Comparison of ENCODE assay signal across 4 cellular contexts in the genomic region with DNA sequence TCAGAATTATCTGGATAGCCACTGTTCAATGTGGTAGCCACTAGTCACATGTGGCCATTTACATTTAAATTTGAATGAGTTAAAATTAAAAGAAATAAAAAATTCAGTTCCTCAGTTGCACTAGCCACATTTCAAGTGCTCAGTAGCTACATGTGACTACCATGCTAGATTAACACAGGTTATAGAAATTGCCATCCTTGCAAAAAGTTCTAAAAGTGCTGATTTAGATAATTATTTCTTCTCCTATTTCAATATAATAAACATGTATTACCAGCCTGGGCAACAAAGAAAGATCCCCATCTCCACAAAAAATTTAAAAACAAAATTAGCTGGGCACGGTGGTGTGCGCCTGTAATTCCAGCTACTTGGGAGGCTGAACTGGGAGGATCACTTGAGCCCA.
TF ChIP-seq lines count a peak whose summit lies in the region.

No MANE protein-coding gene starts in this region.

TF ChIP-seq in HepG2, 621 proteins besides CTCF, POLR2A, EP300 and RAD21:
- TF ChIP-seq MAFF (IDR thresholded peaks at IDR 0.05; ENCODE audit: low read depth, low read length) (peak; percentile 71), RFXAP (CRISPR knock-in tag; IDR thresholded peaks at IDR 0.05; ENCODE audit: borderline replicate concordance) (no peak), MAFK (conservative IDR thresholded peaks at IDR 0.05 in 1 of 2, IDR thresholded peaks at IDR 0.05 in 1 of 2; ENCODE audit: low read length in 2 of 2) (peak in 1 of 2 experiments; percentile 80; a peak in 2 of 4 replicates), ZFAT (CRISPR knock-in tag; conservative IDR thresholded peaks at IDR 0.05) (no peak), TIGD3 (CRISPR knock-in tag; IDR thresholded peaks at IDR 0.05; ENCODE audit: borderline replicate concordance) (no peak)

TF ChIP-seq in A549, 52 proteins besides CTCF, POLR2A, EP300 and RAD21:
- TF ChIP-seq MAFK (IDR thresholded peaks at IDR 0.05; ENCODE audit: partially characterized antibody) (peak; percentile 76), MAZ (IDR thresholded peaks at IDR 0.05; ENCODE audit: borderline replicate concordance, low read depth, low read length) (no peak), CBX2 (IDR thresholded peaks at IDR 0.05; ENCODE audit: borderline replicate concordance, low read depth) (no peak), HEYL (CRISPR knock-in tag; IDR thresholded peaks at IDR 0.05) (no peak)

TF ChIP-seq in IMR-90, 13 proteins besides CTCF, POLR2A, EP300 and RAD21:
- TF ChIP-seq RFX5 (IDR thresholded peaks at IDR 0.05; ENCODE audit: low read depth, low read length) = no peak
- TF ChIP-seq SMC3 (IDR thresholded peaks at IDR 0.05; ENCODE audit: low read depth, low read length) = no peak
- TF ChIP-seq CHD1 (IDR thresholded peaks at IDR 0.05; ENCODE audit: low read depth, low read length) = no peak
- TF ChIP-seq MAFK (IDR thresholded peaks at IDR 0.05; ENCODE audit: low read depth, low read length) = peak; percentile 73
- TF ChIP-seq FOS (IDR thresholded peaks at IDR 0.05; ENCODE audit: low read depth, low read length) = no peak

TF ChIP-seq in K562, 482 proteins besides CTCF, POLR2A, EP300 and RAD21:
- no peak for TF ChIP-seq ZNF717 (CRISPR knock-in tag; IDR thresholded peaks at IDR 0.05)
- TF ChIP-seq ZNF316 (IDR thresholded peaks at IDR 0.05) = peak; percentile 73
- TF ChIP-seq, protein P1, sequence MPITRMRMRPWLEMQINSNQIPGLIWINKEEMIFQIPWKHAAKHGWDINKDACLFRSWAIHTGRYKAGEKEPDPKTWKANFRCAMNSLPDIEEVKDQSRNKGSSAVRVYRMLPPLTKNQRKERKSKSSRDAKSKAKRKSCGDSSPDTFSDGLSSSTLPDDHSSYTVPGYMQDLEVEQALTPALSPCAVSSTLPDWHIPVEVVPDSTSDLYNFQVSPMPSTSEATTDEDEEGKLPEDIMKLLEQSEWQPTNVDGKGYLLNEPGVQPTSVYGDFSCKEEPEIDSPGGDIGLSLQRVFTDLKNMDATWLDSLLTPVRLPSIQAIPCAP (CRISPR knock-in tag; IDR thresholded peaks at IDR 0.05; ENCODE audit: borderline replicate concordance) = no peak
- TF ChIP-seq, protein P2, sequence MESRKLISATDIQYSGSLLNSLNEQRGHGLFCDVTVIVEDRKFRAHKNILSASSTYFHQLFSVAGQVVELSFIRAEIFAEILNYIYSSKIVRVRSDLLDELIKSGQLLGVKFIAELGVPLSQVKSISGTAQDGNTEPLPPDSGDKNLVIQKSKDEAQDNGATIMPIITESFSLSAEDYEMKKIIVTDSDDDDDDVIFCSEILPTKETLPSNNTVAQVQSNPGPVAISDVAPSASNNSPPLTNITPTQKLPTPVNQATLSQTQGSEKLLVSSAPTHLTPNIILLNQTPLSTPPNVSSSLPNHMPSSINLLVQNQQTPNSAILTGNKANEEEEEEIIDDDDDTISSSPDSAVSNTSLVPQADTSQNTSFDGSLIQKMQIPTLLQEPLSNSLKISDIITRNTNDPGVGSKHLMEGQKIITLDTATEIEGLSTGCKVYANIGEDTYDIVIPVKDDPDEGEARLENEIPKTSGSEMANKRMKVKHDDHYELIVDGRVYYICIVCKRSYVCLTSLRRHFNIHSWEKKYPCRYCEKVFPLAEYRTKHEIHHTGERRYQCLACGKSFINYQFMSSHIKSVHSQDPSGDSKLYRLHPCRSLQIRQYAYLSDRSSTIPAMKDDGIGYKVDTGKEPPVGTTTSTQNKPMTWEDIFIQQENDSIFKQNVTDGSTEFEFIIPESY (CRISPR knock-in tag; IDR thresholded peaks at IDR 0.05) = no peak
- no peak for TF ChIP-seq ESRRB (CRISPR knock-in tag; IDR thresholded peaks at IDR 0.05; ENCODE audit: borderline replicate concordance)
- no peak for TF ChIP-seq BRD9 (IDR thresholded peaks at IDR 0.05; ENCODE audit: low read depth, partially characterized antibody)
- TF ChIP-seq, protein P3, sequence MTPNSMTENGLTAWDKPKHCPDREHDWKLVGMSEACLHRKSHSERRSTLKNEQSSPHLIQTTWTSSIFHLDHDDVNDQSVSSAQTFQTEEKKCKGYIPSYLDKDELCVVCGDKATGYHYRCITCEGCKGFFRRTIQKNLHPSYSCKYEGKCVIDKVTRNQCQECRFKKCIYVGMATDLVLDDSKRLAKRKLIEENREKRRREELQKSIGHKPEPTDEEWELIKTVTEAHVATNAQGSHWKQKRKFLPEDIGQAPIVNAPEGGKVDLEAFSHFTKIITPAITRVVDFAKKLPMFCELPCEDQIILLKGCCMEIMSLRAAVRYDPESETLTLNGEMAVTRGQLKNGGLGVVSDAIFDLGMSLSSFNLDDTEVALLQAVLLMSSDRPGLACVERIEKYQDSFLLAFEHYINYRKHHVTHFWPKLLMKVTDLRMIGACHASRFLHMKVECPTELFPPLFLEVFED (CRISPR knock-in tag; conservative IDR thresholded peaks at IDR 0.05) = no peak
- no peak for TF ChIP-seq BRD4 (IDR thresholded peaks at IDR 0.05)
- peak; percentile 39; the same call in 1 of the 2 replicates for TF ChIP-seq MAFG (tag; conservative IDR thresholded peaks at IDR 0.05)
- TF ChIP-seq MAFK (IDR thresholded peaks at IDR 0.05; ENCODE audit: low read length) = peak; percentile 24; the same call in 1 of the 2 replicates
- TF ChIP-seq C11orf30 (IDR thresholded peaks at IDR 0.05; ENCODE audit: low read depth) = peak; percentile 57
- TF ChIP-seq PRDM10 (IDR thresholded peaks at IDR 0.05; ENCODE audit: partially characterized antibody) = no peak
- no peak for TF ChIP-seq GTF3C2 (IDR thresholded peaks at IDR 0.05; ENCODE audit: borderline replicate concordance, extremely low read depth, insufficient read length)
- TF ChIP-seq ZBTB5 (IDR thresholded peaks at IDR 0.05) = no peak
- no peak for TF ChIP-seq MAFF (IDR thresholded peaks at IDR 0.05; ENCODE audit: low read length)
- TF ChIP-seq ZNF695 (CRISPR knock-in tag; IDR thresholded peaks at IDR 0.05) = no peak
